8 cellular contexts compared by ENCODE assay signal in genomic region chr13:111177803-111178389, GRCh38.
DNase-seq lines count a peak whose midpoint lies in the region; ATAC-seq and TF ChIP-seq lines count a peak whose summit lies in the region.

No MANE protein-coding gene starts in this region.

- peaks cover 0 to 19% (median 9%) of the 10 kb centered on the region in 4 donors for H3K36me3 ChIP-seq in stomach

- peak; percentile 41 for ATAC-seq in left lobe of liver

- DNase-seq in M059J (ENCODE audit: low read depth) (peak; percentile 12), brain pericyte (ENCODE audit: low read depth, low spot score) (peak; percentile 86), left lobe of liver (ENCODE audit: low spot score) (no peak), stomach (no peak), NCI-H524 (lab: John Stamatoyannopoulos, UW) (no peak), mesenteric fat pad (ENCODE audit: low spot score) (no peak)
- DNase-seq in effector CD8-positive, alpha-beta T cell (lab: John Stamatoyannopoulos, UW) = no peak
- no peak for DNase-seq in activated CD4-positive, alpha-beta T cell treated with anti-CD3 and anti-CD28 coated beads, Interleukin-2, amount 50 U/mL, for 1 hour

- no peak for TF ChIP-seq POLR2A in stomach (IDR thresholded peaks at IDR 0.05)

- no peaks in the 10 kb centered on the region for H3K27me3 ChIP-seq in stomach

- H3K27ac ChIP-seq in stomach = peak overlapping the region in 4 of 5 donors; percentile 37 to 80 (median 70)

- H3K9me3 ChIP-seq in stomach = no peaks in the 10 kb centered on the region

- WGBS in stomach, 5 donors = 73 to 84% (median 81%) methylated on average over 6 of the region's 6 CpGs

- H3K4me3 ChIP-seq in stomach = no peak overlapping the region

- no peak for TF ChIP-seq CTCF in stomach (IDR thresholded peaks at IDR 0.05)

- H3K4me1 ChIP-seq in stomach = peaks cover 17 to 58% (median 31%) of the 10 kb centered on the region in 4 donors

- TF ChIP-seq EP300 in stomach (IDR thresholded peaks at IDR 0.05) = no peak

- intact Hi-C loops in stomach (cut with DNase I; ENCODE audit: low total_unique reads) = no loop called here

Comparison
In these comparisons a context has a peak if more than half of its experiments do, and no peak if none do; other contexts are left out.
1. DNase-seq: peak in M059J (single experiment) and brain pericyte (single experiment); none in left lobe of liver (single experiment), stomach (single experiment), effector CD8-positive, alpha-beta T cell (single experiment), NCI-H524 (0 of 2), activated CD4-positive, alpha-beta T cell treated with anti-CD3 and anti-CD28 coated beads, Interleukin-2, amount 50 U/mL, for 1 hour (single experiment) and mesenteric fat pad (single experiment).